ENCODE assay signal across 17 cellular contexts in the genomic region with DNA sequence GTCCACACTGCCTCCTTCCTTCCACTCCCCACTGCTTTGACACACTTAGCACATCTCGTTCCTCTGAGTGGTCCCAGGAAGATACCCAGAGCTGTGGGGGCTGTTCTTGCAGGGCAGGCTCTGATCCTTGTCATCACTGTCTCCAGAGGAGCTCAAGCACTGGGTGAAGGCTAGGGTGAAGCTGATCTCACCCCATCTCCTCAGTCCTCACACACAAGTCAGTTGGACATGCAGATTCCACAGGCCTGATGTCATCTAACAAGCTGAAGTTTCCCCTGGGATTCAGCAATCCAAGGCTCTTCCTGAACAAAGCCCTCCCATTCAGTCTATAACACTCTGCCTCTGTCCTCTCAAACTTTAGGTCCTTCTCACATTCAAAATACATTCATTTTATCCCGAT.
DNase-seq lines count a peak whose midpoint lies in the region; ATAC-seq and TF ChIP-seq lines count a peak whose summit lies in the region.
"Had no signal": no experiment of that assay in that cellular context is flagged by ENCODE, and none has a peak within 500 bp of the region (broad histone marks: within the 10 kb centered on the region; RNA-seq: fewer than 3 reads in every experiment).

No MANE protein-coding gene starts in this region.

- H3K9me3 ChIP-seq in heart left ventricle = no peaks in the 10 kb centered on the region
- no peaks in the 10 kb centered on the region for H3K9me3 ChIP-seq in spleen
- H3K9me3 ChIP-seq in uterus = no peaks in the 10 kb centered on the region
- H3K9me3 ChIP-seq: tibial nerve had no signal

- TF ChIP-seq CTCF in heart left ventricle (IDR thresholded peaks at IDR 0.05) = no peak
- TF ChIP-seq CTCF in spleen (IDR thresholded peaks at IDR 0.05 in 8 of 11, conservative IDR thresholded peaks at IDR 0.05 in 3 of 11) = no peak
- TF ChIP-seq CTCF in uterus (IDR thresholded peaks at IDR 0.05) = no peak

- intact Hi-C loops in heart left ventricle (cut with DNase I) = loop anchor here in 1 of 10 donors (10.0 kb wide), 1 partner anchor 446 kb away; no protein-coding TSS in a partner anchor
- intact Hi-C loops in Right ventricle myocardium inferior (cut with DNase I) = no loop called here
- intact Hi-C loops in spleen (cut with DNase I; ENCODE audit: low total_unique reads) = no loop called here
- intact Hi-C loops in uterus (cut with DNase I; ENCODE audit: low total_unique reads) = no loop called here

- no peaks in the 10 kb centered on the region for H3K4me1 ChIP-seq in heart left ventricle
- H3K4me1 ChIP-seq in spleen = no peaks in the 10 kb centered on the region
- no peaks in the 10 kb centered on the region for H3K4me1 ChIP-seq in uterus
- H3K4me1 ChIP-seq: tibial nerve had no signal

- no peak overlapping the region for H3K4me3 ChIP-seq in heart left ventricle
- H3K4me3 ChIP-seq in spleen = no peak overlapping the region
- H3K4me3 ChIP-seq in uterus = no peak overlapping the region
- H3K4me3 ChIP-seq: tibial nerve had no signal

- ATAC-seq in heart left ventricle = peak in 3 of 4 donors; percentile 20 to 44 (median 31)
- ATAC-seq in Right ventricle myocardium inferior = no peak
- no peak for ATAC-seq in GM18858 (IDR thresholded peaks at IDR 0.05; ENCODE audit: unreplicated experiment)
- ATAC-seq: activated CD8-positive, alpha-beta T cell treated with anti-CD3 and anti-CD28 coated beads for 36 hours; activated T-cell treated with anti-CD3 and anti-CD28 coated beads, Interleukin-2, amount 50 U/mL, for 72 hours; WTC11 had no signal

- no peaks in the 10 kb centered on the region for H3K36me3 ChIP-seq in heart left ventricle
- H3K36me3 ChIP-seq in spleen = no peaks in the 10 kb centered on the region
- H3K36me3 ChIP-seq in uterus = no peaks in the 10 kb centered on the region
- H3K36me3 ChIP-seq: tibial nerve had no signal

- peaks cover 0 to 12% (median 0%) of the 10 kb centered on the region in 9 donors for H3K27me3 ChIP-seq in heart left ventricle
- peaks cover 0 to 44% (median 0%) of the 10 kb centered on the region in 7 donors for H3K27me3 ChIP-seq in spleen (replicated peaks in 1 of 7)
- H3K27me3 ChIP-seq in uterus = no peaks in the 10 kb centered on the region
- H3K27me3 ChIP-seq: tibial nerve had no signal

- DNase-seq in heart left ventricle (no peak), Right ventricle myocardium inferior (ENCODE audit: missing footprints) (no peak), SW480 (ENCODE audit: low spot score) (peak; percentile 16), foreskin melanocyte (peak; percentile 50), spleen (peak; percentile 35), uterus (no peak), midbrain (lab: John Stamatoyannopoulos, UW) (no peak)
- DNase-seq: 8988T; activated CD8-positive, alpha-beta T cell treated with anti-CD3 and anti-CD28 coated beads for 36 hours; activated T-cell treated with anti-CD3 and anti-CD28 coated beads, Interleukin-2, amount 50 U/mL, for 72 hours; C1 segment of cervical spinal cord; dermis blood vessel endothelial cell; GOT3; NCI-H1930 had no signal

- WGBS in heart left ventricle, 4 donors = 58 to 68% (median 61%) methylated on average over 2 of the region's 2 CpGs
- WGBS in spleen, 5 donors = 54 to 72% (median 71%) methylated on average over 2 of the region's 2 CpGs

- TF ChIP-seq POLR2A in heart left ventricle (IDR thresholded peaks at IDR 0.05) (no peak), spleen (IDR thresholded peaks at IDR 0.05) (no peak), uterus (IDR thresholded peaks at IDR 0.05) (no peak)

- H3K27ac ChIP-seq in heart left ventricle (no peak overlapping the region), spleen (no peak overlapping the region), uterus (no peak overlapping the region)
- H3K27ac ChIP-seq: tibial nerve had no signal

Comparison
In these comparisons a context has a peak if more than half of its experiments do, and no peak if none do; other contexts are left out.
1. ATAC-seq: peak in heart left ventricle (3 of 4); none in Right ventricle myocardium inferior (single experiment) and GM18858 (single experiment).
2. DNase-seq: peak in SW480 (single experiment), foreskin melanocyte (single experiment) and spleen (single experiment); none in heart left ventricle (0 of 5), Right ventricle myocardium inferior (single experiment), uterus (0 of 2) and midbrain (single experiment).